11 cellular contexts compared by ENCODE assay signal in the genomic region with DNA sequence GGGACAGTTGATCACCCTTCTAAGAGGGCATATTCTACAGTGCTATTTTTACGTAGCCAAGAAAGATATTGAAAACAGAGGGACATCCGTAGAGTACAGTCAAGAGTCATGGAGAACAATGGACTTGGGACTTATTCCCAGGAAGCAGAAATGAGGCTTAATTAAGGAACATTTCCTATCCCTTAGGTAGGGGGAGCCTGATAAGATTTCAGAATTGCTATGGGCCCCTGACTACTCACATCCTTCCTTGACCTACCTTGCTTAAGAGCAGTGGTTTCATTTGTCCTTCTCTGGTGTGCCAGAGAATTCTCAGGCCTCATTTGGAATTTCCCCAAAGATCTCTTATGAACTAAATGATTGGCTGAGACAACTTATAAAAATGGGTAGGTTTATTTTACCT.
"Had no signal": no experiment of that assay in that cellular context is flagged by ENCODE, and none has a peak within 500 bp of the region (broad histone marks: within the 10 kb centered on the region; RNA-seq: fewer than 3 reads in every experiment).

No MANE protein-coding gene starts in this region.

- H3K4me2 ChIP-seq: GM23338 had no signal

- H3K4me3 ChIP-seq: GM23248, GM23338, HAP-1 had no signal

- H3K4me3 Mint-ChIP-seq: GM23338, H9, HFFc6 had no signal

- H2AFZ ChIP-seq: GM23248, GM23338 had no signal

- H3K27ac Mint-ChIP-seq: GM23338, H9, HFFc6 had no signal

- DNase-seq: GM23248, GOT3, H7, H9, HCEC 1CT, HFFc6 had no signal

- FAIRE-seq: H1, H54 had no signal

- H3K27ac ChIP-seq: GM23248 had no signal

- H3K4me1 ChIP-seq: HAP-1 had no signal

- H3K9me3 ChIP-seq: HAP-1 had no signal

- H3K9ac ChIP-seq: GM23248 had no signal

- H3K36me3 ChIP-seq: HAP-1 had no signal

- ATAC-seq: GM23338, HCT116 had no signal
